Comparison of ENCODE assay signal across 8 cellular contexts in the genomic region with DNA sequence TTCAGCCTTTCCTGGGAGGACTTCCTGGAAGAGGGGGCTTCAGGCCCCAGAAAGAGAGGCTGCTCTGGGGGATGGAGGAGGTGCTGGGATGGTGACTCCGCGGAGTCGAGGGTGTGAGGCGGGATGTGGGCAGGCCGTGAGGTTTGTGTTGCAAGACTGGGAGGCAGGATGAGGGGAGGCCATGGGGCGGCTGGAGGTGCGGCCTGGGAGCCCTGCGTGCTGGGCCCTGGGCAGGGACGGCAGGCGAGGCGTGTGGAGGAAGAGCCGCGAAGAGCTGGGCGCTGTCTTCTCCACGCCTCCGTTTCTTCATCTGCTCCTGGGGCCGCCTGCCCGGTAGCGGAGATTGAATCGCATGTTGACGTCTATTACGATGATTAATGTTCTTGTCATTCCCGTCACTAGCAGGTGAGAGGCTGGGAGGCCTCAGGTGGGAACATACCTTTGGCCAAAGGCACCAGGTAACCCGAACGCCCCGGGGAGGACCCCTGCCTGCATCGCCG. TPM values are rescaled to one million over a fixed set of nuclear protein-coding genes. Genes with fewer than 3 reads are reported as not detected.
A peak's percentile ranks its signal among the peaks of the same experiment; 100 is the strongest.
DNase-seq lines count a peak whose midpoint lies in the region; ATAC-seq, FAIRE-seq and TF ChIP-seq lines count a peak whose summit lies in the region.

No MANE protein-coding gene starts in this region.

- peaks cover 1% of the 10 kb centered on the region for H3K36me3 Mint-ChIP-seq in activated B cell treated with CpG ODN at 0.5 μM for 24 hours (ENCODE audit: low read depth)

- peaks cover 15% of the 10 kb centered on the region for H3K4me1 Mint-ChIP-seq in activated B cell treated with CpG ODN at 0.5 μM for 24 hours

- peak overlapping the region; percentile 86 for H3K4me3 Mint-ChIP-seq in activated B cell treated with CpG ODN at 0.5 μM for 24 hours

- no peaks in the 10 kb centered on the region for H3K9me3 Mint-ChIP-seq in activated B cell treated with CpG ODN at 0.5 μM for 24 hours

- in situ Hi-C loops in KBM-7 (cut with MboI; ENCODE audit: low pct_unique_long_range_greater_than_20kb, low sequenced_read_pairs) = no loop called here

- TF ChIP-seq CTCF in activated B cell treated with CpG ODN at 0.5 μM for 24 hours (IDR thresholded peaks at IDR 0.05) = no peak
- no peak for TF ChIP-seq CTCF in bronchial epithelial cell (IDR thresholded peaks at IDR 0.05; ENCODE audit: insufficient read depth, low read length, severe bottlenecking)
- no peak for TF ChIP-seq CTCF in lower lobe of right lung (IDR thresholded peaks at IDR 0.05)

- peak; percentile 88 for DNase-seq in ELR (ENCODE audit: low read depth)
- peak; percentile 66 for DNase-seq in KBM-7
- peak; percentile 52 for DNase-seq in activated B cell treated with CpG ODN at 0.5 μM for 24 hours
- DNase-seq in bronchial epithelial cell (ENCODE audit: low read depth) = peak; percentile 94
- peak; percentile 86 for DNase-seq in lower lobe of right lung
- peak; percentile 53 for DNase-seq in stimulated activated CD8-positive, alpha-beta memory T cell treated with anti-CD3 and anti-CD28 coated beads, Interleukin-12 subunit alpha, Interleukin-12 subunit beta, amount 100 ng/mL, for 4 hours (ENCODE audit: low read depth)
- no peak for DNase-seq in COLO829 (ENCODE audit: low spot score)

- POLR2A ChIA-PET in activated B cell treated with CpG ODN at 0.5 μM for 24 hours (lab: Charles Lee) = interaction anchor here (0.6 to 2.0 kb wide), 10 partner anchors 11 to 769 kb away, joined by 3 to 8 read pairs (median 4); partner anchors contain the start of genes GAK and TMEM175

- H3K27me3 Mint-ChIP-seq in activated B cell treated with CpG ODN at 0.5 μM for 24 hours = peaks cover 21% of the 10 kb centered on the region

- intact Hi-C loops in activated B cell treated with CpG ODN at 0.5 μM for 24 hours (cut with micrococcal nuclease) (loop anchor here (1.0 to 5.0 kb wide), 9 partner anchors 16 to 1232 kb away; partner anchors contain the start of genes DGKQ, GAK, HAUS3 and POLN), lower lobe of right lung (cut with DNase I) (no loop called here)

- H3K4me3 ChIP-seq in bronchial epithelial cell (ENCODE audit: low read depth, low read length) = peak overlapping the region; percentile 60
- H3K4me3 ChIP-seq in lower lobe of right lung = peak overlapping the region; percentile 77

- H3K27ac ChIP-seq in lower lobe of right lung = peak overlapping the region; percentile 75

- ATAC-seq in activated B cell treated with CpG ODN at 0.5 μM for 24 hours (ENCODE audit: low read depth) (peak; percentile 4), lower lobe of right lung (peak; percentile 67 to 72), HG02884 (IDR thresholded peaks at IDR 0.05; ENCODE audit: unreplicated experiment) (no peak)

- H3K27me3 ChIP-seq in bronchial epithelial cell (ENCODE audit: control insufficient read depth, insufficient read depth, low read length) = peaks cover 9% of the 10 kb centered on the region
- peaks cover 21% of the 10 kb centered on the region for H3K27me3 ChIP-seq in lower lobe of right lung (ENCODE audit: low read depth)

- H3K4me1 ChIP-seq in lower lobe of right lung = peaks cover 30% of the 10 kb centered on the region

- H3K36me3 ChIP-seq in bronchial epithelial cell (ENCODE audit: control insufficient read depth, insufficient read depth, low read length) (peaks cover 2% of the 10 kb centered on the region), lower lobe of right lung (no peaks in the 10 kb centered on the region)

- FAIRE-seq in bronchial epithelial cell (lab: Jason Lieb, UNC) = peak; percentile 97

- CTCF ChIA-PET in activated B cell treated with CpG ODN at 0.5 μM for 24 hours (lab: Charles Lee) = no interaction called here

- H3K27ac Mint-ChIP-seq in activated B cell treated with CpG ODN at 0.5 μM for 24 hours = peak overlapping the region; percentile 55

- no peaks in the 10 kb centered on the region for H3K9me3 ChIP-seq in lower lobe of right lung

RNA-seq across cellular contexts. Expression of gene FGFRL1, which starts 0.9 kb away (rescaled TPM):
- total RNA-seq in activated B cell treated with CpG ODN at 0.5 μM for 24 hours (4.2 and 5.6 TPM in 2 replicates), bronchial epithelial cell (14.2 and 14.7 TPM in 2 replicates), lower lobe of right lung (23.4 TPM)

RNA-seq across cellular contexts. Expression of gene SLC26A1, which starts 17.4 kb away (rescaled TPM):
- total RNA-seq in activated B cell treated with CpG ODN at 0.5 μM for 24 hours (0.15 TPM in 1 of 2 replicates, not detected in the other), bronchial epithelial cell (under 0.01 and 0.13 TPM in 2 replicates), lower lobe of right lung (1.0 TPM)

RNA-seq across cellular contexts. Expression of gene IDUA, which starts 23.7 kb away (rescaled TPM):
- total RNA-seq in activated B cell treated with CpG ODN at 0.5 μM for 24 hours = 24.7 and 32.9 TPM in 2 replicates
- total RNA-seq in bronchial epithelial cell = 2.6 and 4.2 TPM in 2 replicates
- 46.0 TPM for total RNA-seq in lower lobe of right lung

RNA-seq across cellular contexts. Expression of gene DGKQ, which starts 37.2 kb away (rescaled TPM):
- 16.3 and 16.4 TPM in 2 replicates for total RNA-seq in activated B cell treated with CpG ODN at 0.5 μM for 24 hours
- 17.9 and 24.8 TPM in 2 replicates for total RNA-seq in bronchial epithelial cell
- total RNA-seq in lower lobe of right lung = 18.8 TPM
